Comparison of ENCODE assay signal across 12 cellular contexts in genomic region chrX:74506310-74507115, GRCh38.
DNase-seq lines count a peak whose midpoint lies in the region; ATAC-seq and TF ChIP-seq lines count a peak whose summit lies in the region.
"Had no signal": no experiment of that assay in that cellular context is flagged by ENCODE, and none has a peak within 500 bp of the region (broad histone marks: within the 10 kb centered on the region; RNA-seq: fewer than 3 reads in every experiment).

No MANE protein-coding gene starts in this region.

- H3K27ac Mint-ChIP-seq in activated B cell treated with CpG ODN at 0.5 μM for 24 hours, result peak overlapping the region; percentile 69
- no peak overlapping the region for H3K27ac Mint-ChIP-seq in activated CD8-positive, alpha-beta T cell treated with anti-CD3 and anti-CD28 coated beads for 36 hours
- H3K27ac Mint-ChIP-seq in activated naive CD4-positive, alpha-beta T cell treated with anti-CD3 and anti-CD28 coated beads, Interleukin-2, amount 50 U/mL, for 72 hours, result peak overlapping the region in 1 of 2 donors; percentile 0
- no peak overlapping the region for H3K27ac Mint-ChIP-seq in activated T-cell treated with anti-CD3 and anti-CD28 coated beads, Interleukin-2, amount 50 U/mL, for 72 hours
- H3K27ac Mint-ChIP-seq: activated naive CD4-positive, alpha-beta T cell treated with anti-CD3 and anti-CD28 coated beads for 36 hours; CD8-positive, alpha-beta T cell had no signal

- intact Hi-C loops in activated B cell treated with CpG ODN at 0.5 μM for 24 hours (cut with micrococcal nuclease), result loop anchor here (1.0 to 5.0 kb wide), 4 partner anchors 29 to 214 kb away; partner anchors contain the start of gene RLIM
- intact Hi-C loops in activated CD8-positive, alpha-beta T cell treated with anti-CD3 and anti-CD28 coated beads for 36 hours (cut with micrococcal nuclease), result no loop called here

- no peaks in the 10 kb centered on the region for H3K9me3 Mint-ChIP-seq in activated B cell treated with CpG ODN at 0.5 μM for 24 hours
- no peaks in the 10 kb centered on the region for H3K9me3 Mint-ChIP-seq in activated CD8-positive, alpha-beta T cell treated with anti-CD3 and anti-CD28 coated beads for 36 hours
- H3K9me3 Mint-ChIP-seq in activated naive CD4-positive, alpha-beta T cell treated with anti-CD3 and anti-CD28 coated beads, Interleukin-2, amount 50 U/mL, for 72 hours, result no peaks in the 10 kb centered on the region
- no peaks in the 10 kb centered on the region for H3K9me3 Mint-ChIP-seq in activated T-cell treated with anti-CD3 and anti-CD28 coated beads, Interleukin-2, amount 50 U/mL, for 72 hours
- H3K9me3 Mint-ChIP-seq: activated naive CD4-positive, alpha-beta T cell treated with anti-CD3 and anti-CD28 coated beads for 36 hours; CD8-positive, alpha-beta T cell had no signal

- peaks cover 24% of the 10 kb centered on the region for H3K4me1 Mint-ChIP-seq in activated B cell treated with CpG ODN at 0.5 μM for 24 hours
- H3K4me1 Mint-ChIP-seq in activated CD8-positive, alpha-beta T cell treated with anti-CD3 and anti-CD28 coated beads for 36 hours (ENCODE audit: low read depth), result no peaks in the 10 kb centered on the region
- peaks cover 5% of the 10 kb centered on the region for H3K4me1 Mint-ChIP-seq in activated T-cell treated with anti-CD3 and anti-CD28 coated beads, Interleukin-2, amount 50 U/mL, for 72 hours (ENCODE audit: low read depth)

- ATAC-seq in GM18520 (IDR thresholded peaks at IDR 0.05; ENCODE audit: unreplicated experiment) (peak; percentile 94), GM21367 (IDR thresholded peaks at IDR 0.05; ENCODE audit: unreplicated experiment) (peak; percentile 71), HG02981 (IDR thresholded peaks at IDR 0.05; ENCODE audit: unreplicated experiment) (peak; percentile 97), activated B cell treated with CpG ODN at 0.5 μM for 24 hours (ENCODE audit: low read depth) (peak; percentile 99)
- ATAC-seq in activated CD8-positive, alpha-beta T cell treated with anti-CD3 and anti-CD28 coated beads for 36 hours, result no peak
- ATAC-seq in activated naive CD4-positive, alpha-beta T cell treated with anti-CD3 and anti-CD28 coated beads, Interleukin-2, amount 50 U/mL, for 72 hours, result no peak
- no peak for ATAC-seq in activated T-cell treated with anti-CD3 and anti-CD28 coated beads, Interleukin-2, amount 50 U/mL, for 72 hours (replicated peaks in 1 of 2)
- ATAC-seq: CD8-positive, alpha-beta T cell; left lung had no signal

- H3K27me3 Mint-ChIP-seq in activated B cell treated with CpG ODN at 0.5 μM for 24 hours, result no peaks in the 10 kb centered on the region
- no peaks in the 10 kb centered on the region for H3K27me3 Mint-ChIP-seq in activated CD8-positive, alpha-beta T cell treated with anti-CD3 and anti-CD28 coated beads for 36 hours
- H3K27me3 Mint-ChIP-seq in activated T-cell treated with anti-CD3 and anti-CD28 coated beads, Interleukin-2, amount 50 U/mL, for 72 hours (ENCODE audit: low read depth), result peaks cover 23% of the 10 kb centered on the region

- no peak for TF ChIP-seq CTCF in activated B cell treated with CpG ODN at 0.5 μM for 24 hours (IDR thresholded peaks at IDR 0.05)
- TF ChIP-seq CTCF in activated CD8-positive, alpha-beta T cell treated with anti-CD3 and anti-CD28 coated beads for 36 hours (IDR thresholded peaks at IDR 0.05), result no peak

- DNase-seq in activated B cell treated with CpG ODN at 0.5 μM for 24 hours (peak; percentile 18), NCI-H1694 (lab: John Stamatoyannopoulos, UW) (no peak)
- no peak for DNase-seq in activated CD8-positive, alpha-beta T cell treated with anti-CD3 and anti-CD28 coated beads for 36 hours
- no peak for DNase-seq in activated naive CD4-positive, alpha-beta T cell treated with anti-CD3 and anti-CD28 coated beads, Interleukin-2, amount 50 U/mL, for 72 hours (ENCODE audit: low spot score in 2 of 2)
- DNase-seq in activated T-cell treated with anti-CD3 and anti-CD28 coated beads, Interleukin-2, amount 50 U/mL, for 72 hours, result no peak
- DNase-seq: activated naive CD4-positive, alpha-beta T cell treated with anti-CD3 and anti-CD28 coated beads for 36 hours; CD8-positive, alpha-beta T cell; left lung; uterus had no signal

- POLR2A ChIA-PET in activated B cell treated with CpG ODN at 0.5 μM for 24 hours (lab: Charles Lee), result interaction anchor here (1.2 kb wide), 1 partner anchor 30 kb away, joined by 3 read pairs; no protein-coding TSS in a partner anchor
- POLR2A ChIA-PET in activated CD8-positive, alpha-beta T cell treated with anti-CD3 and anti-CD28 coated beads for 36 hours (lab: Charles Lee), result no interaction called here

- H3K36me3 Mint-ChIP-seq in activated B cell treated with CpG ODN at 0.5 μM for 24 hours (ENCODE audit: low read depth), result no peaks in the 10 kb centered on the region
- no peaks in the 10 kb centered on the region for H3K36me3 Mint-ChIP-seq in activated CD8-positive, alpha-beta T cell treated with anti-CD3 and anti-CD28 coated beads for 36 hours (ENCODE audit: low read depth)
- no peaks in the 10 kb centered on the region for H3K36me3 Mint-ChIP-seq in activated naive CD4-positive, alpha-beta T cell treated with anti-CD3 and anti-CD28 coated beads, Interleukin-2, amount 50 U/mL, for 72 hours
- peaks cover 0 to 2% of the 10 kb centered on the region in 2 donors for H3K36me3 Mint-ChIP-seq in activated T-cell treated with anti-CD3 and anti-CD28 coated beads, Interleukin-2, amount 50 U/mL, for 72 hours (ENCODE audit: insufficient read depth in 2 of 2)
- H3K36me3 Mint-ChIP-seq: CD8-positive, alpha-beta T cell had no signal

- CTCF ChIA-PET in activated B cell treated with CpG ODN at 0.5 μM for 24 hours (lab: Charles Lee), result no interaction called here
- CTCF ChIA-PET in activated CD8-positive, alpha-beta T cell treated with anti-CD3 and anti-CD28 coated beads for 36 hours (lab: Charles Lee), result no interaction called here

- H3K4me3 Mint-ChIP-seq in activated B cell treated with CpG ODN at 0.5 μM for 24 hours, result peak overlapping the region; percentile 17
- H3K4me3 Mint-ChIP-seq in activated CD8-positive, alpha-beta T cell treated with anti-CD3 and anti-CD28 coated beads for 36 hours, result no peak overlapping the region
- no peak overlapping the region for H3K4me3 Mint-ChIP-seq in activated T-cell treated with anti-CD3 and anti-CD28 coated beads, Interleukin-2, amount 50 U/mL, for 72 hours
- H3K4me3 Mint-ChIP-seq: activated naive CD4-positive, alpha-beta T cell treated with anti-CD3 and anti-CD28 coated beads for 36 hours; CD8-positive, alpha-beta T cell had no signal

Comparison
In these comparisons a context has a peak if more than half of its experiments do, and no peak if none do; other contexts are left out.
1. ATAC-seq: peak in GM18520 (single experiment), GM21367 (single experiment), HG02981 (single experiment) and activated B cell treated with CpG ODN at 0.5 μM for 24 hours (single experiment); none in activated CD8-positive, alpha-beta T cell treated with anti-CD3 and anti-CD28 coated beads for 36 hours (single experiment), activated naive CD4-positive, alpha-beta T cell treated with anti-CD3 and anti-CD28 coated beads, Interleukin-2, amount 50 U/mL, for 72 hours (0 of 2) and activated T-cell treated with anti-CD3 and anti-CD28 coated beads, Interleukin-2, amount 50 U/mL, for 72 hours (0 of 2).